Comparison of ENCODE assay signal across 25 cellular contexts in genomic region chr1:164805399-164805798, GRCh38.
A peak's percentile ranks its signal among the peaks of the same experiment; 100 is the strongest.
DNase-seq lines count a peak whose midpoint lies in the region; ATAC-seq, FAIRE-seq and TF ChIP-seq lines count a peak whose summit lies in the region.
"Had no signal": no experiment of that assay in that cellular context is flagged by ENCODE, and none has a peak within 500 bp of the region (broad histone marks: within the 10 kb centered on the region; RNA-seq: fewer than 3 reads in every experiment).

No MANE protein-coding gene starts in this region.

- no peaks in the 10 kb centered on the region for H3K9me3 ChIP-seq in endothelial cell of umbilical vein (replicated peaks; ENCODE audit: control insufficient read depth, insufficient read depth, low read length)
- H3K9me3 ChIP-seq: BLaER1 treated with 17β-estradiol and CSF1 and Interleukin-3, amounts not matched to agents 10 nM and 100 nM; Caco-2; heart left ventricle; testis; vagina had no signal

- peaks cover 6% of the 10 kb centered on the region for H3K4me1 ChIP-seq in endothelial cell of umbilical vein (ENCODE audit: control insufficient read depth, extremely low read depth, insufficient read depth, low read length)
- H3K4me1 ChIP-seq: testis had no signal

- dilution Hi-C loops in endothelial cell of umbilical vein (cut with MboI; ENCODE audit: extremely low pct_ligation_motif_present, low sequenced_read_pairs), result no loop called here

- BruUV-seq in endothelial cell of umbilical vein (replicated peaks; lab: Mats Ljungman, UMichigan), result no TSS peak

- no peak for TF ChIP-seq POLR2A in endothelial cell of umbilical vein (IDR thresholded peaks at IDR 0.05; ENCODE audit: low read depth, low read length)

- no peak for ATAC-seq in HG03139 (IDR thresholded peaks at IDR 0.05; ENCODE audit: unreplicated experiment)

- CTCF ChIA-PET in endothelial cell of umbilical vein (lab: Charles Lee), result interaction anchor here (1.2 to 2.5 kb wide), 3 partner anchors 9 to 1394 kb away, joined by 3 to 8 read pairs (median 6); no protein-coding TSS in a partner anchor

- no peaks in the 10 kb centered on the region for H3K9me1 ChIP-seq in endothelial cell of umbilical vein (replicated peaks; ENCODE audit: control insufficient read depth, extremely low read depth, insufficient read depth, low read length)

- TF ChIP-seq CTCF in endothelial cell of umbilical vein (IDR thresholded peaks at IDR 0.05; ENCODE audit: extremely low read depth in 1 of 2, insufficient read depth in 1 of 2, low read depth in 1 of 2, low read length in 2 of 2) (no peak), nephron (IDR thresholded peaks at IDR 0.05; ENCODE audit: unreplicated experiment in 3 of 3) (no peak)

- H3K27me3 Mint-ChIP-seq in nephron (ENCODE audit: low read depth), result no peaks in the 10 kb centered on the region

- no peak overlapping the region for H3K4me3 Mint-ChIP-seq in nephron
- H3K4me3 Mint-ChIP-seq: endodermal cell had no signal

- no peak overlapping the region for H2AFZ ChIP-seq in endothelial cell of umbilical vein (ENCODE audit: low read depth, low read length)

- FAIRE-seq in endothelial cell of umbilical vein (lab: Jason Lieb, UNC), result peak; percentile 40
- FAIRE-seq: GM19239 had no signal

- peaks cover 83% of the 10 kb centered on the region for H3K36me3 Mint-ChIP-seq in nephron (ENCODE audit: low read depth)

- H3K4me3 ChIP-seq in endothelial cell of umbilical vein (replicated peaks in 1 of 3; ENCODE audit: insufficient read depth in 1 of 3, low read depth in 1 of 3, low read length in 3 of 3), result no peak overlapping the region
- H3K4me3 ChIP-seq: BLaER1 treated with 17β-estradiol and CSF1 and Interleukin-3, amounts not matched to agents 10 nM and 100 nM; heart left ventricle; testis; vagina had no signal

- no peak overlapping the region for H3K4me2 ChIP-seq in endothelial cell of umbilical vein (ENCODE audit: insufficient read depth, low read length)
- H3K4me2 ChIP-seq: BLaER1 treated with 17β-estradiol and CSF1 and Interleukin-3, amounts not matched to agents 10 nM and 100 nM had no signal

- peaks cover 55% of the 10 kb centered on the region for H3K4me1 Mint-ChIP-seq in nephron

- H3K79me2 ChIP-seq in endothelial cell of umbilical vein (ENCODE audit: control insufficient read depth, insufficient read depth, low read length), result no peaks in the 10 kb centered on the region

- intact Hi-C loops in endothelial cell of umbilical vein (cut with micrococcal nuclease), result no loop called here

- no peak overlapping the region for H3K27ac ChIP-seq in endothelial cell of umbilical vein (ENCODE audit: insufficient read depth, low read depth, low read length)
- H3K27ac ChIP-seq: BLaER1 treated with 17β-estradiol and CSF1 and Interleukin-3, amounts not matched to agents 10 nM and 100 nM; heart left ventricle; testis; vagina had no signal

- DNase-seq in EL (peak; percentile 14), NCI-H446 treated with DMSO at 0.1 percent for 48 hours (lab: John Stamatoyannopoulos, UW) (peak; percentile 8), endothelial cell of umbilical vein (ENCODE audit: low read depth, low spot score) (peak; percentile 86), LoVo (ENCODE audit: low spot score) (no peak)
- no peak for DNase-seq in stimulated activated CD4-positive, alpha-beta T cell treated with anti-CD3 and anti-CD28 coated beads, Interleukin-4, amount 100 ng/mL, for 4 hours
- no peak for DNase-seq in stimulated activated CD4-positive, alpha-beta T cell treated with anti-CD3 and anti-CD28 coated beads, Interleukin-2, amount 100 ng/mL, for 24 hours
- DNase-seq: activated effector memory CD4-positive, alpha-beta T cell treated with anti-CD3 and anti-CD28 coated beads, Interleukin-2, amount 50 U/mL, for 16 hours; Caco-2; cortex of kidney; endodermal cell; heart left ventricle; KBM-7; left cardiac atrium; mesenchymal stem cell; NCI-H1436; NCI-H510A; occipital lobe; stimulated activated CD4-positive, alpha-beta T cell treated with anti-CD3 and anti-CD28 coated beads, Interleukin-4, amount 100 ng/mL, for 24 hours; stimulated activated naive CD4-positive, alpha-beta T cell; testis had no signal

- no peak overlapping the region for H3K9ac ChIP-seq in endothelial cell of umbilical vein (replicated peaks; ENCODE audit: extremely low read depth, insufficient read depth, low read length)
- H3K9ac ChIP-seq: BLaER1 treated with 17β-estradiol and CSF1 and Interleukin-3, amounts not matched to agents 10 nM and 100 nM had no signal

- no peaks in the 10 kb centered on the region for H4K20me1 ChIP-seq in endothelial cell of umbilical vein (replicated peaks; ENCODE audit: control insufficient read depth, extremely low read depth, insufficient read depth, low read length)

- H3K9me3 Mint-ChIP-seq in nephron, result no peaks in the 10 kb centered on the region
- H3K9me3 Mint-ChIP-seq: endodermal cell had no signal

- H3K27ac Mint-ChIP-seq in nephron, result peak overlapping the region; percentile 73 to 82 (median 76)
- H3K27ac Mint-ChIP-seq: endodermal cell had no signal

- H3K27me3 ChIP-seq in endothelial cell of umbilical vein (ENCODE audit: control insufficient read depth in 2 of 2, insufficient read depth in 2 of 2, low read length in 2 of 2), result no peaks in the 10 kb centered on the region
- H3K27me3 ChIP-seq: heart left ventricle, testis, vagina had no signal

- no peaks in the 10 kb centered on the region for H3K36me3 ChIP-seq in endothelial cell of umbilical vein (ENCODE audit: control insufficient read depth in 2 of 2, extremely low read depth in 1 of 2, insufficient read depth in 2 of 2, low read length in 2 of 2)

- POLR2A ChIA-PET in endothelial cell of umbilical vein (lab: Charles Lee), result no interaction called here

TF ChIP-seq in endothelial cell of umbilical vein, 7 proteins besides CTCF, POLR2A, EP300 and RAD21:
- TF ChIP-seq POLR2AphosphoS5 (IDR thresholded peaks at IDR 0.05; ENCODE audit: insufficient read depth, low read depth, low read length) (no peak), JUN (IDR thresholded peaks at IDR 0.05; ENCODE audit: borderline replicate concordance, insufficient read depth, insufficient read length, low read depth) (peak; percentile 6), FOS (IDR thresholded peaks at IDR 0.05; ENCODE audit: borderline replicate concordance, insufficient read depth, low read length) (no peak), GATA2 (IDR thresholded peaks at IDR 0.05; ENCODE audit: insufficient read depth, insufficient read length, low read depth, low read length) (peak; percentile 18)

Comparison
In these comparisons a context has a peak if more than half of its experiments do, and no peak if none do; other contexts are left out.
1. DNase-seq: peak in EL (single experiment), NCI-H446 treated with DMSO at 0.1 percent for 48 hours (single experiment) and endothelial cell of umbilical vein (single experiment); none in stimulated activated CD4-positive, alpha-beta T cell treated with anti-CD3 and anti-CD28 coated beads, Interleukin-4, amount 100 ng/mL, for 4 hours (0 of 2), stimulated activated CD4-positive, alpha-beta T cell treated with anti-CD3 and anti-CD28 coated beads, Interleukin-2, amount 100 ng/mL, for 24 hours (0 of 2) and LoVo (single experiment).